Comparison of ENCODE assay signal across 8 cellular contexts in the genomic region with DNA sequence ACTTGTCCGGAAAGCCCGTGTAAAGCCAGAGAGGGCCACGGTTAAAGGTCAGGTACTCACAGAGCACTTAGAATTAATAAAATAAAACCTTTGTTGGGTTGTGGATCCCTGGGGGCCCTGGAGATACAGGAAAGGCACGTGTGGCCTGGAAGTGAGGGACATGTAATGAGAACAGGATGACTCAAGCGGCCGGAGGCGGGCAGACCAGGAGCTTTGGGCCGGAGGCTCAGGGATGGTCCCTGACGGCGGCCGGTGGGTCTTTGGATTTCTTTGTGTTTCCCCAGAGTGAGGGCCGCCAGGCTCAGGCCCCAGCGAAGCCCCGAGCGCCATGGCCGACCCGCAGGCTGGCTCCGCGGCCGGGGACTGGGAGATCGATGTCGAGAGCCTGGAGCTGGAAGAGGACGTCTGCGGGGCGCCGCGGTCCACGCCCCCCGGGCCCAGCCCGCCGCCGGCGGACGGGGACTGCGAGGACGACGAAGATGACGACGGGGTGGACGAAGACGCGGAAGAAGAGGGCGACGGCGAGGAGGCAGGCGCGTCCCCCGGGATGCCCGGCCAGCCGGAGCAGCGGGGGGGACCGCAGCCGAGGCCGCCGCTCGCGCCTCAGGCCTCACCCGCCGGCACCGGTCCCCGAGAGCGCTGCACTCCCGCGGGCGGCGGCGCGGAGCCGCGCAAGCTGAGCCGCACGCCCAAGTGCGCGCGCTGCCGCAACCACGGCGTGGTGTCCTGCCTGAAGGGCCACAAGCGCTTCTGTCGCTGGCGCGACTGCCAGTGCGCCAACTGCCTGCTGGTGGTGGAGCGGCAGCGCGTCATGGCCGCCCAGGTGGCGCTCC. TPM values are rescaled to one million over a fixed set of nuclear protein-coding genes. Genes with fewer than 3 reads are reported as not detected.
DNase-seq lines count a peak whose midpoint lies in the region; ATAC-seq and TF ChIP-seq lines count a peak whose summit lies in the region.

No MANE protein-coding gene starts in this region.

- CTCF ChIA-PET in activated CD8-positive, alpha-beta memory T cell treated with anti-CD3 and anti-CD28 coated beads, Interleukin-2, amount 10 ng/mL, durations not matched to agents 7 days and 5 days (lab: Charles Lee) = no interaction called here
- CTCF ChIA-PET in CD4-positive, alpha-beta T cell (lab: Charles Lee) = no interaction called here

- H2AFZ ChIP-seq in neuron (ENCODE audit: low read depth, low read length) = peak overlapping the region; percentile 89

- peaks cover 91% of the 10 kb centered on the region for H3K27me3 Mint-ChIP-seq in activated CD8-positive, alpha-beta memory T cell treated with anti-CD3 and anti-CD28 coated beads, Interleukin-2, amount 10 ng/mL, durations not matched to agents 7 days and 5 days
- peaks cover 90% of the 10 kb centered on the region for H3K27me3 Mint-ChIP-seq in CD4-positive, alpha-beta T cell

- H3K27ac Mint-ChIP-seq in activated CD8-positive, alpha-beta memory T cell treated with anti-CD3 and anti-CD28 coated beads, Interleukin-2, amount 10 ng/mL, durations not matched to agents 7 days and 5 days = peak overlapping the region; percentile 54
- H3K27ac Mint-ChIP-seq in CD4-positive, alpha-beta T cell = no peak overlapping the region

- no peaks in the 10 kb centered on the region for H3K36me3 ChIP-seq in neuron (ENCODE audit: insufficient read depth, low read length)

- peak overlapping the region; percentile 21 for H3K4me3 ChIP-seq in neuron (ENCODE audit: low read length)

- H3K27ac ChIP-seq in CD4-positive, alpha-beta T cell (ENCODE audit: low read depth, low read length) = no peak overlapping the region

- peak; percentile 45 for DNase-seq in activated CD8-positive, alpha-beta memory T cell treated with anti-CD3 and anti-CD28 coated beads, Interleukin-2, amount 10 ng/mL, durations not matched to agents 7 days and 5 days
- DNase-seq in activated CD8-positive, alpha-beta memory T cell treated with anti-CD3 and anti-CD28 coated beads, Interleukin-2, amount 50 U/mL, for 4 hours = no peak
- DNase-seq in NCI-H2196 treated with DMSO at 0.1 percent for 48 hours (lab: John Stamatoyannopoulos, UW; ENCODE audit: unreplicated experiment) = peak; percentile 83
- DNase-seq in hepatic stellate cell (ENCODE audit: low spot score) = no peak
- DNase-seq in CD4-positive, alpha-beta T cell = no peak

- H3K9me3 Mint-ChIP-seq in activated CD8-positive, alpha-beta memory T cell treated with anti-CD3 and anti-CD28 coated beads, Interleukin-2, amount 10 ng/mL, durations not matched to agents 7 days and 5 days (ENCODE audit: low read depth) = no peaks in the 10 kb centered on the region
- H3K9me3 Mint-ChIP-seq in CD4-positive, alpha-beta T cell = peaks cover 2% of the 10 kb centered on the region

- H3K4me1 Mint-ChIP-seq in activated CD8-positive, alpha-beta memory T cell treated with anti-CD3 and anti-CD28 coated beads, Interleukin-2, amount 10 ng/mL, durations not matched to agents 7 days and 5 days = peaks cover 36% of the 10 kb centered on the region
- H3K4me1 Mint-ChIP-seq in CD4-positive, alpha-beta T cell (ENCODE audit: low read depth) = peaks cover 54% of the 10 kb centered on the region

- H3K27me3 ChIP-seq in neuron (ENCODE audit: insufficient read depth, low read length) = peaks cover 84% of the 10 kb centered on the region
- H3K27me3 ChIP-seq in CD4-positive, alpha-beta T cell (ENCODE audit: control insufficient read depth, insufficient read depth, low read length) = peaks cover 94% of the 10 kb centered on the region

- peaks cover 3% of the 10 kb centered on the region for H3K4me1 ChIP-seq in neuron (ENCODE audit: insufficient read depth, low read length)

- POLR2A ChIA-PET in CD4-positive, alpha-beta T cell (lab: Charles Lee) = no interaction called here

- peaks cover 10% of the 10 kb centered on the region for H3K9me3 ChIP-seq in neuron (ENCODE audit: low read length)
- peaks cover 6% of the 10 kb centered on the region for H3K9me3 ChIP-seq in CD4-positive, alpha-beta T cell (ENCODE audit: control insufficient read depth, low read length)

- no peak for TF ChIP-seq CTCF in CD4-positive, alpha-beta T cell (IDR thresholded peaks at IDR 0.05)

- H3K4me3 Mint-ChIP-seq in activated CD8-positive, alpha-beta memory T cell treated with anti-CD3 and anti-CD28 coated beads, Interleukin-2, amount 10 ng/mL, durations not matched to agents 7 days and 5 days = no peak overlapping the region
- H3K4me3 Mint-ChIP-seq in CD4-positive, alpha-beta T cell = no peak overlapping the region

- H3K36me3 Mint-ChIP-seq in activated CD8-positive, alpha-beta memory T cell treated with anti-CD3 and anti-CD28 coated beads, Interleukin-2, amount 10 ng/mL, durations not matched to agents 7 days and 5 days = peaks cover 2% of the 10 kb centered on the region
- no peaks in the 10 kb centered on the region for H3K36me3 Mint-ChIP-seq in CD4-positive, alpha-beta T cell (ENCODE audit: low read depth)

- intact Hi-C loops in CD4-positive, alpha-beta T cell (cut with DNase I, micrococcal nuclease) = no loop called here

- no peak for ATAC-seq in activated CD8-positive, alpha-beta memory T cell treated with anti-CD3 and anti-CD28 coated beads, Interleukin-2, amount 10 ng/mL, durations not matched to agents 7 days and 5 days
- ATAC-seq in esophagus mucosa (peak; percentile 50), GM19455 (IDR thresholded peaks at IDR 0.05; ENCODE audit: unreplicated experiment) (no peak)
- no peak for ATAC-seq in CD4-positive, alpha-beta T cell (ENCODE audit: poor library complexity)

RNA-seq across cellular contexts. Expression of gene DMRT2, which starts 1.3 kb away (rescaled TPM):
- total RNA-seq in activated CD8-positive, alpha-beta memory T cell treated with anti-CD3 and anti-CD28 coated beads, Interleukin-2, amount 10 ng/mL, durations not matched to agents 7 days and 5 days = not detected
- 0.12 TPM for total RNA-seq in esophagus mucosa
- not detected for total RNA-seq in CD4-positive, alpha-beta T cell

Comparison
In these comparisons a context has a peak if more than half of its experiments do, and no peak if none do; other contexts are left out.
1. DNase-seq: peak in activated CD8-positive, alpha-beta memory T cell treated with anti-CD3 and anti-CD28 coated beads, Interleukin-2, amount 10 ng/mL, durations not matched to agents 7 days and 5 days (single experiment) and NCI-H2196 treated with DMSO at 0.1 percent for 48 hours (single experiment); none in activated CD8-positive, alpha-beta memory T cell treated with anti-CD3 and anti-CD28 coated beads, Interleukin-2, amount 50 U/mL, for 4 hours (single experiment), hepatic stellate cell (single experiment) and CD4-positive, alpha-beta T cell (0 of 10).